ENCODE assay signal across 19 cellular contexts in genomic region chr2:212919238-212919637, GRCh38.
DNase-seq lines count a peak whose midpoint lies in the region; ATAC-seq and TF ChIP-seq lines count a peak whose summit lies in the region.
"Had no signal": no experiment of that assay in that cellular context is flagged by ENCODE, and none has a peak within 500 bp of the region (broad histone marks: within the 10 kb centered on the region; RNA-seq: fewer than 3 reads in every experiment).

No MANE protein-coding gene starts in this region.

- peak; percentile 72 for DNase-seq in DMS153 (lab: John Stamatoyannopoulos, UW)
- DNase-seq in DMS153 treated with DMSO at 0.1 percent for 48 hours (lab: John Stamatoyannopoulos, UW; ENCODE audit: unreplicated experiment), result no peak
- DNase-seq in NCI-H2029 treated with DMSO at 0.1 percent for 48 hours (lab: John Stamatoyannopoulos, UW), result peak; percentile 25
- DNase-seq in endodermal cell, result peak; percentile 63
- peak; percentile 26 for DNase-seq in mucosa of gallbladder (ENCODE audit: low spot score)
- no peak for DNase-seq in activated effector memory CD4-positive, alpha-beta T cell treated with Interleukin-2 at 50 U/mL for 16 hours
- no peak for DNase-seq in RWPE1 (ENCODE audit: low spot score)
- DNase-seq in heart left ventricle, result no peak
- DNase-seq: activated CD4-positive, alpha-beta T cell treated with anti-CD3 and anti-CD28 coated beads, Interleukin-2, amount 50 U/mL, for 4 hours; naive B cell; NCI-H1105; OCI-M1; right cardiac atrium; stimulated activated CD4-positive, alpha-beta T cell treated with anti-CD3 and anti-CD28 coated beads, Interleukin-12 subunit alpha, Interleukin-12 subunit beta, amount 100 ng/mL, for 4 hours; stomach; upper lobe of left lung had no signal

- H3K27ac Mint-ChIP-seq in endodermal cell, result peak overlapping the region; percentile 66
- H3K27ac Mint-ChIP-seq: dendritic cell treated with granulocyte-macrophage colony-stimulating factor and Interleukin-4, amounts not matched to agents 40 ng/mL and 50 ng/mL, for 4 days; naive B cell had no signal

- no peak for TF ChIP-seq CTCF in endodermal cell (conservative IDR thresholded peaks at IDR 0.05)
- TF ChIP-seq CTCF in RWPE1 (conservative IDR thresholded peaks at IDR 0.05; ENCODE audit: low read depth), result no peak
- TF ChIP-seq CTCF in heart left ventricle (IDR thresholded peaks at IDR 0.05), result no peak

- H3K27ac ChIP-seq in endodermal cell (ENCODE audit: low read depth, low read length) (no peak overlapping the region), RWPE1 (no peak overlapping the region), heart left ventricle (no peak overlapping the region)
- H3K27ac ChIP-seq: 22Rv1, SJSA1, stomach, upper lobe of left lung had no signal

- CTCF ChIA-PET in RWPE1 (lab: Yijun Ruan, JAX), result interaction anchor here (0.6 kb wide), 3 partner anchors 70 to 886 kb away, joined by 3 to 4 read pairs (median 3); no protein-coding TSS in a partner anchor

- no peak overlapping the region for H3K9ac ChIP-seq in endodermal cell (ENCODE audit: extremely low read depth, low read length, poor library complexity, severe bottlenecking)

- H3K27me3 ChIP-seq in endodermal cell (ENCODE audit: control insufficient read depth, insufficient read depth, low read length, poor library complexity, severe bottlenecking) (peaks cover 16% of the 10 kb centered on the region), heart left ventricle (no peaks in the 10 kb centered on the region)
- H3K27me3 ChIP-seq: SJSA1, stomach, upper lobe of left lung had no signal

- H3K9me3 ChIP-seq in endodermal cell (ENCODE audit: control insufficient read depth, low read length) (no peaks in the 10 kb centered on the region), heart left ventricle (no peaks in the 10 kb centered on the region)
- H3K9me3 ChIP-seq: SJSA1, stomach, upper lobe of left lung had no signal

- WGBS in endodermal cell (ENCODE audit: insufficient coverage in 1 of 2, insufficient read length in 1 of 2), 2 experiments, result 54 to 100% methylated on average over 1 to 2 of the region's 2 CpGs
- 71 to 84% (median 73%) methylated on average over 2 of the region's 2 CpGs for WGBS in heart left ventricle, 4 donors

- H3K36me3 Mint-ChIP-seq in endodermal cell (ENCODE audit: low read depth), result no peaks in the 10 kb centered on the region
- H3K36me3 Mint-ChIP-seq: naive B cell had no signal

- peaks cover 25% of the 10 kb centered on the region for H3K27me3 Mint-ChIP-seq in endodermal cell (ENCODE audit: insufficient read depth)
- H3K27me3 Mint-ChIP-seq: dendritic cell treated with granulocyte-macrophage colony-stimulating factor and Interleukin-4, amounts not matched to agents 40 ng/mL and 50 ng/mL, for 4 days; naive B cell had no signal

- no peak overlapping the region for H3K4me3 ChIP-seq in endodermal cell (ENCODE audit: low read length)
- H3K4me3 ChIP-seq in heart left ventricle, result no peak overlapping the region
- H3K4me3 ChIP-seq: SJSA1, stomach, upper lobe of left lung had no signal

- peaks cover 11% of the 10 kb centered on the region for H3K4me1 ChIP-seq in endodermal cell (ENCODE audit: control insufficient read depth, insufficient read depth, low read length)
- H3K4me1 ChIP-seq in heart left ventricle, result no peaks in the 10 kb centered on the region
- H3K4me1 ChIP-seq: SJSA1, upper lobe of left lung had no signal

- intact Hi-C loops in heart left ventricle (cut with DNase I), result no loop called here

- no peak for TF ChIP-seq POLR2A in heart left ventricle (IDR thresholded peaks at IDR 0.05)

- no peak overlapping the region for H3K4me3 Mint-ChIP-seq in endodermal cell
- H3K4me3 Mint-ChIP-seq: dendritic cell treated with granulocyte-macrophage colony-stimulating factor and Interleukin-4, amounts not matched to agents 40 ng/mL and 50 ng/mL, for 4 days; naive B cell had no signal

- POLR2A ChIA-PET in RWPE1 (lab: Yijun Ruan, JAX; ENCODE audit: low non-redundant PET), result no interaction called here

- peaks cover 37% of the 10 kb centered on the region for H3K4me1 Mint-ChIP-seq in endodermal cell

- H3K9me3 Mint-ChIP-seq in endodermal cell, result no peaks in the 10 kb centered on the region
- H3K9me3 Mint-ChIP-seq: naive B cell had no signal

- no peak for ATAC-seq in heart left ventricle
- ATAC-seq: right cardiac atrium had no signal

- H3K36me3 ChIP-seq in endodermal cell (ENCODE audit: control insufficient read depth, insufficient read depth, low read length) (no peaks in the 10 kb centered on the region), heart left ventricle (no peaks in the 10 kb centered on the region)
- H3K36me3 ChIP-seq: SJSA1, stomach, upper lobe of left lung had no signal

Comparison
In these comparisons a context has a peak if more than half of its experiments do, and no peak if none do; other contexts are left out.
1. DNase-seq: peak in DMS153 (single experiment), NCI-H2029 treated with DMSO at 0.1 percent for 48 hours (single experiment), endodermal cell (single experiment) and mucosa of gallbladder (single experiment); none in DMS153 treated with DMSO at 0.1 percent for 48 hours (single experiment), activated effector memory CD4-positive, alpha-beta T cell treated with Interleukin-2 at 50 U/mL for 16 hours (single experiment), RWPE1 (single experiment) and heart left ventricle (0 of 5).